ENCODE assay signal across 23 cellular contexts in the genomic region with DNA sequence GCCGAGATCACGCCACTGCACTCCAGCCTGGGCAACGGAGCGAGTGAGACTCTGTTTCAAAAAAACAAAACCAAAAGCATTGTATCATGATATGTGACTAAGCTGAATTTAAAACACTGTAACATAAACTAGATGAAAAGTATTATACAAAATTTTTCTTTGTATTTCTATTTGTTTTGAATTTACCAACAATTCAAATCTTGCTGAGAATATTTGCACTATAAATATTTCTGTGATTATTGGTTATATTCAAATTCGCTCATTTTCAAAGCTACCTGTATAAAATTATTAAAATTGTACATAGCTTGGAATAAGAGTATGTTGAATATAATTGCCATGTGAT.
"Had no signal": no experiment of that assay in that cellular context is flagged by ENCODE, and none has a peak within 500 bp of the region (broad histone marks: within the 10 kb centered on the region; RNA-seq: fewer than 3 reads in every experiment).

No MANE protein-coding gene starts in this region.

- H3K79me2 ChIP-seq: parathyroid adenoma had no signal

- FAIRE-seq: small intestine had no signal

- ATAC-seq: natural killer cell; psoas muscle; right cardiac atrium; right lobe of liver; stimulated activated effector memory CD8-positive, alpha-beta T cell treated with anti-CD3 and anti-CD28 coated beads, Interleukin-12 subunit alpha, Interleukin-12 subunit beta, amount 100 ng/mL, for 72 hours; stimulated activated naive B cell treated with anti-CD40 and anti-IgM and Interleukin-4, amounts not matched to agents 10 μg/mL and 1 μg/mL and 100 μg/mL, for 72 hours; upper lobe of right lung had no signal

- H3K27me3 ChIP-seq: neural progenitor cell, ovary, right lobe of liver had no signal

- H3K9me3 ChIP-seq: ovary, psoas muscle, right lobe of liver, sigmoid colon, stomach, thoracic aorta, tibial artery, transverse colon, upper lobe of right lung, uterus had no signal

- H2AFZ ChIP-seq: neural progenitor cell, parathyroid adenoma had no signal

- H3K4me3 ChIP-seq: neural progenitor cell, ovary, psoas muscle, right lobe of liver, sigmoid colon, stomach, thoracic aorta, tibial artery, transverse colon, upper lobe of right lung, uterus had no signal

- H3K9ac ChIP-seq: neural progenitor cell, parathyroid adenoma had no signal

- H3K27ac ChIP-seq: neural progenitor cell, ovary, parathyroid adenoma, psoas muscle, right lobe of liver, sigmoid colon, stomach, thoracic aorta, tibial artery, transverse colon, upper lobe of right lung, uterus had no signal

- H3K4me2 ChIP-seq: neural progenitor cell had no signal

- H3K36me3 ChIP-seq: neural progenitor cell, ovary, right lobe of liver, sigmoid colon, stomach, thoracic aorta, tibial artery, transverse colon, upper lobe of right lung, uterus had no signal

- H3K4me1 ChIP-seq: neural progenitor cell, parathyroid adenoma, psoas muscle, right lobe of liver, transverse colon, upper lobe of right lung had no signal

- DNase-seq: natural killer cell; occipital lobe; ovary; psoas muscle; right cardiac atrium; right lobe of liver; sigmoid colon; small intestine; stimulated activated CD4-positive, alpha-beta T cell treated with anti-CD3 and anti-CD28 coated beads, Interleukin-15, amount 100 ng/mL, for 24 hours; stimulated activated CD4-positive, alpha-beta T cell treated with anti-CD3 and anti-CD28 coated beads, Interleukin-2, amount 100 ng/mL, for 24 hours; stimulated activated CD4-positive, alpha-beta T cell treated with anti-CD3 and anti-CD28 coated beads, Interleukin-2, amount 100 ng/mL, for 48 hours; stimulated activated CD4-positive, alpha-beta T cell treated with anti-CD3 and anti-CD28 coated beads, Interleukin-4, amount 100 ng/mL, for 24 hours; stimulated activated naive B cell treated with anti-CD40 and anti-IgM and Interleukin-4, amounts not matched to agents 10 μg/mL and 1 μg/mL and 100 μg/mL, for 72 hours; stimulated activated naive CD4-positive, alpha-beta T cell treated with Interleukin-2 at 50 U/mL for 16 hours; stomach; tibial artery; transverse colon; upper lobe of right lung; uterus had no signal
